1 cellular context compared by ENCODE assay signal in genomic region chr11:110093407-110094297, GRCh38.
TF ChIP-seq lines count a peak whose summit lies in the region.

No MANE protein-coding gene starts in this region.

TF ChIP-seq in HepG2, 621 proteins besides CTCF, POLR2A, EP300 and RAD21 (continued from another document and continues in another):
- TF ChIP-seq, protein P1, sequence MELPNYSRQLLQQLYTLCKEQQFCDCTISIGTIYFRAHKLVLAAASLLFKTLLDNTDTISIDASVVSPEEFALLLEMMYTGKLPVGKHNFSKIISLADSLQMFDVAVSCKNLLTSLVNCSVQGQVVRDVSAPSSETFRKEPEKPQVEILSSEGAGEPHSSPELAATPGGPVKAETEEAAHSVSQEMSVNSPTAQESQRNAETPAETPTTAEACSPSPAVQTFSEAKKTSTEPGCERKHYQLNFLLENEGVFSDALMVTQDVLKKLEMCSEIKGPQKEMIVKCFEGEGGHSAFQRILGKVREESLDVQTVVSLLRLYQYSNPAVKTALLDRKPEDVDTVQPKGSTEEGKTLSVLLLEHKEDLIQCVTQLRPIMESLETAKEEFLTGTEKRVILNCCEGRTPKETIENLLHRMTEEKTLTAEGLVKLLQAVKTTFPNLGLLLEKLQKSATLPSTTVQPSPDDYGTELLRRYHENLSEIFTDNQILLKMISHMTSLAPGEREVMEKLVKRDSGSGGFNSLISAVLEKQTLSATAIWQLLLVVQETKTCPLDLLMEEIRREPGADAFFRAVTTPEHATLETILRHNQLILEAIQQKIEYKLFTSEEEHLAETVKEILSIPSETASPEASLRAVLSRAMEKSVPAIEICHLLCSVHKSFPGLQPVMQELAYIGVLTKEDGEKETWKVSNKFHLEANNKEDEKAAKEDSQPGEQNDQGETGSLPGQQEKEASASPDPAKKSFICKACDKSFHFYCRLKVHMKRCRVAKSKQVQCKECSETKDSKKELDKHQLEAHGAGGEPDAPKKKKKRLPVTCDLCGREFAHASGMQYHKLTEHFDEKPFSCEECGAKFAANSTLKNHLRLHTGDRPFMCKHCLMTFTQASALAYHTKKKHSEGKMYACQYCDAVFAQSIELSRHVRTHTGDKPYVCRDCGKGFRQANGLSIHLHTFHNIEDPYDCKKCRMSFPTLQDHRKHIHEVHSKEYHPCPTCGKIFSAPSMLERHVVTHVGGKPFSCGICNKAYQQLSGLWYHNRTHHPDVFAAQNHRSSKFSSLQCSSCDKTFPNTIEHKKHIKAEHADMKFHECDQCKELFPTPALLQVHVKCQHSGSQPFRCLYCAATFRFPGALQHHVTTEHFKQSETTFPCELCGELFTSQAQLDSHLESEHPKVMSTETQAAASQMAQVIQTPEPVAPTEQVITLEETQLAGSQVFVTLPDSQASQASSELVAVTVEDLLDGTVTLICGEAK (IDR thresholded peaks at IDR 0.05) = no peak
- TF ChIP-seq, protein P1 (CRISPR knock-in tag; IDR thresholded peaks at IDR 0.05) = no peak; the same call in 1 of the 2 replicates
- no peak for TF ChIP-seq NR2C2 (CRISPR knock-in tag; IDR thresholded peaks at IDR 0.05; ENCODE audit: borderline replicate concordance)
- no peak for TF ChIP-seq USF2 (IDR thresholded peaks at IDR 0.05; ENCODE audit: low read depth, low read length)
- no peak for TF ChIP-seq USF2 (CRISPR knock-in tag; IDR thresholded peaks at IDR 0.05; ENCODE audit: borderline replicate concordance)
- no peak for TF ChIP-seq ZNF749 (CRISPR knock-in tag; IDR thresholded peaks at IDR 0.05; ENCODE audit: borderline replicate concordance)
- TF ChIP-seq ZNF776 (CRISPR knock-in tag; IDR thresholded peaks at IDR 0.05) = no peak
- TF ChIP-seq ZNF878 (CRISPR knock-in tag; IDR thresholded peaks at IDR 0.05) = no peak
- no peak for TF ChIP-seq HOXD1 (CRISPR knock-in tag; IDR thresholded peaks at IDR 0.05)
- TF ChIP-seq ZNF276 (CRISPR knock-in tag; IDR thresholded peaks at IDR 0.05; ENCODE audit: low read depth) = no peak
- no peak for TF ChIP-seq ISX (CRISPR knock-in tag; conservative IDR thresholded peaks at IDR 0.05)
- no peak for TF ChIP-seq ZNF335 (CRISPR knock-in tag; IDR thresholded peaks at IDR 0.05)
- 0 out of 2 replicates have a peak, but pooled peaks have one; percentile 35 for TF ChIP-seq BRD4 (CRISPR knock-in tag; IDR thresholded peaks at IDR 0.05)
- TF ChIP-seq, protein P2, sequence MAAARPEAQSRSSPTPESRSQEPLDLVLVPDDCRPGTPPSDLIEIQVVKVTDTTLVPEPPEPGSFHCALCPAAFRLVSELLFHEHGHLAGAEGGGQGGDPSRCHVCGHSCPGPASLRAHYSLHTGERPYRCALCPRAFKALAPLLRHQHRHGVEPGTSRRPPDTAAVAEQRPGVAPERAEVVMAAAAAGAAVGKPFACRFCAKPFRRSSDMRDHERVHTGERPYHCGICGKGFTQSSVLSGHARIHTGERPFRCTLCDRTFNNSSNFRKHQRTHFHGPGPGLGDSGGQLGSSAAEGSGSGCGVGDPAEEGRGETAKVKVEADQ (CRISPR knock-in tag; IDR thresholded peaks at IDR 0.05; ENCODE audit: borderline replicate concordance) = no peak
- TF ChIP-seq, protein P3, sequence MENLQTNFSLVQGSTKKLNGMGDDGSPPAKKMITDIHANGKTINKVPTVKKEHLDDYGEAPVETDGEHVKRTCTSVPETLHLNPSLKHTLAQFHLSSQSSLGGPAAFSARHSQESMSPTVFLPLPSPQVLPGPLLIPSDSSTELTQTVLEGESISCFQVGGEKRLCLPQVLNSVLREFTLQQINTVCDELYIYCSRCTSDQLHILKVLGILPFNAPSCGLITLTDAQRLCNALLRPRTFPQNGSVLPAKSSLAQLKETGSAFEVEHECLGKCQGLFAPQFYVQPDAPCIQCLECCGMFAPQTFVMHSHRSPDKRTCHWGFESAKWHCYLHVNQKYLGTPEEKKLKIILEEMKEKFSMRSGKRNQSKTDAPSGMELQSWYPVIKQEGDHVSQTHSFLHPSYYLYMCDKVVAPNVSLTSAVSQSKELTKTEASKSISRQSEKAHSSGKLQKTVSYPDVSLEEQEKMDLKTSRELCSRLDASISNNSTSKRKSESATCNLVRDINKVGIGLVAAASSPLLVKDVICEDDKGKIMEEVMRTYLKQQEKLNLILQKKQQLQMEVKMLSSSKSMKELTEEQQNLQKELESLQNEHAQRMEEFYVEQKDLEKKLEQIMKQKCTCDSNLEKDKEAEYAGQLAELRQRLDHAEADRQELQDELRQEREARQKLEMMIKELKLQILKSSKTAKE (CRISPR knock-in tag; IDR thresholded peaks at IDR 0.05; ENCODE audit: borderline replicate concordance) = no peak
- TF ChIP-seq MZF1 (CRISPR knock-in tag; IDR thresholded peaks at IDR 0.05; ENCODE audit: borderline replicate concordance) = no peak
- TF ChIP-seq SAP130 (CRISPR knock-in tag; IDR thresholded peaks at IDR 0.05; ENCODE audit: low read depth) = peak; percentile 28; the same call in 1 of the 2 replicates
- no peak for TF ChIP-seq ZNF205 (CRISPR knock-in tag; IDR thresholded peaks at IDR 0.05)
- TF ChIP-seq SNRNP70 (IDR thresholded peaks at IDR 0.05; ENCODE audit: low read depth, low read length) = no peak
- TF ChIP-seq, protein P4, sequence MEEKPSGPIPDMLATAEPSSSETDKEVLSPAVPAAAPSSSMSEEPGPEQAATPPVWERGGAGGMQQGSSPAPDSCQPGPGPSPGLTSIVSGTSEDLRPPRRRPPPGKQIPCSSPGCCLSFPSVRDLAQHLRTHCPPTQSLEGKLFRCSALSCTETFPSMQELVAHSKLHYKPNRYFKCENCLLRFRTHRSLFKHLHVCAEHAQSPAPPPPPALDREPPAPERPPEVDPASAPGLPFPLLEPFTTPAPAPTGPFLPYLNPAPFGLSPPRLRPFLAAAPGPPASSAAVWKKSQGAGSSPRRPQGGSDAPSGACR (CRISPR knock-in tag; IDR thresholded peaks at IDR 0.05) = no peak
- peak; percentile 92 for TF ChIP-seq PHF8 (CRISPR knock-in tag; IDR thresholded peaks at IDR 0.05)
- no peak for TF ChIP-seq ZNF775 (CRISPR knock-in tag; IDR thresholded peaks at IDR 0.05; ENCODE audit: borderline replicate concordance)
- no peak for TF ChIP-seq FOXA3 (CRISPR knock-in tag; IDR thresholded peaks at IDR 0.05)
- no peak for TF ChIP-seq KLF11 (CRISPR knock-in tag; IDR thresholded peaks at IDR 0.05)
- TF ChIP-seq KDM5B (CRISPR knock-in tag; IDR thresholded peaks at IDR 0.05; ENCODE audit: borderline replicate concordance) = no peak; the same call in 1 of the 2 replicates
- TF ChIP-seq, protein P5, sequence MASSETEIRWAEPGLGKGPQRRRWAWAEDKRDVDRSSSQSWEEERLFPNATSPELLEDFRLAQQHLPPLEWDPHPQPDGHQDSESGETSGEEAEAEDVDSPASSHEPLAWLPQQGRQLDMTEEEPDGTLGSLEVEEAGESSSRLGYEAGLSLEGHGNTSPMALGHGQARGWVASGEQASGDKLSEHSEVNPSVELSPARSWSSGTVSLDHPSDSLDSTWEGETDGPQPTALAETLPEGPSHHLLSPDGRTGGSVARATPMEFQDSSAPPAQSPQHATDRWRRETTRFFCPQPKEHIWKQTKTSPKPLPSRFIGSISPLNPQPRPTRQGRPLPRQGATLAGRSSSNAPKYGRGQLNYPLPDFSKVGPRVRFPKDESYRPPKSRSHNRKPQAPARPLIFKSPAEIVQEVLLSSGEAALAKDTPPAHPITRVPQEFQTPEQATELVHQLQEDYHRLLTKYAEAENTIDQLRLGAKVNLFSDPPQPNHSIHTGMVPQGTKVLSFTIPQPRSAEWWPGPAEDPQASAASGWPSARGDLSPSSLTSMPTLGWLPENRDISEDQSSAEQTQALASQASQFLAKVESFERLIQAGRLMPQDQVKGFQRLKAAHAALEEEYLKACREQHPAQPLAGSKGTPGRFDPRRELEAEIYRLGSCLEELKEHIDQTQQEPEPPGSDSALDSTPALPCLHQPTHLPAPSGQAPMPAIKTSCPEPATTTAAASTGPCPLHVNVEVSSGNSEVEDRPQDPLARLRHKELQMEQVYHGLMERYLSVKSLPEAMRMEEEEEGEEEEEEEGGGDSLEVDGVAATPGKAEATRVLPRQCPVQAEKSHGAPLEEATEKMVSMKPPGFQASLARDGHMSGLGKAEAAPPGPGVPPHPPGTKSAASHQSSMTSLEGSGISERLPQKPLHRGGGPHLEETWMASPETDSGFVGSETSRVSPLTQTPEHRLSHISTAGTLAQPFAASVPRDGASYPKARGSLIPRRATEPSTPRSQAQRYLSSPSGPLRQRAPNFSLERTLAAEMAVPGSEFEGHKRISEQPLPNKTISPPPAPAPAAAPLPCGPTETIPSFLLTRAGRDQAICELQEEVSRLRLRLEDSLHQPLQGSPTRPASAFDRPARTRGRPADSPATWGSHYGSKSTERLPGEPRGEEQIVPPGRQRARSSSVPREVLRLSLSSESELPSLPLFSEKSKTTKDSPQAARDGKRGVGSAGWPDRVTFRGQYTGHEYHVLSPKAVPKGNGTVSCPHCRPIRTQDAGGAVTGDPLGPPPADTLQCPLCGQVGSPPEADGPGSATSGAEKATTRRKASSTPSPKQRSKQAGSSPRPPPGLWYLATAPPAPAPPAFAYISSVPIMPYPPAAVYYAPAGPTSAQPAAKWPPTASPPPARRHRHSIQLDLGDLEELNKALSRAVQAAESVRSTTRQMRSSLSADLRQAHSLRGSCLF (CRISPR knock-in tag; IDR thresholded peaks at IDR 0.05; ENCODE audit: borderline replicate concordance) = no peak
- TF ChIP-seq, protein P6, sequence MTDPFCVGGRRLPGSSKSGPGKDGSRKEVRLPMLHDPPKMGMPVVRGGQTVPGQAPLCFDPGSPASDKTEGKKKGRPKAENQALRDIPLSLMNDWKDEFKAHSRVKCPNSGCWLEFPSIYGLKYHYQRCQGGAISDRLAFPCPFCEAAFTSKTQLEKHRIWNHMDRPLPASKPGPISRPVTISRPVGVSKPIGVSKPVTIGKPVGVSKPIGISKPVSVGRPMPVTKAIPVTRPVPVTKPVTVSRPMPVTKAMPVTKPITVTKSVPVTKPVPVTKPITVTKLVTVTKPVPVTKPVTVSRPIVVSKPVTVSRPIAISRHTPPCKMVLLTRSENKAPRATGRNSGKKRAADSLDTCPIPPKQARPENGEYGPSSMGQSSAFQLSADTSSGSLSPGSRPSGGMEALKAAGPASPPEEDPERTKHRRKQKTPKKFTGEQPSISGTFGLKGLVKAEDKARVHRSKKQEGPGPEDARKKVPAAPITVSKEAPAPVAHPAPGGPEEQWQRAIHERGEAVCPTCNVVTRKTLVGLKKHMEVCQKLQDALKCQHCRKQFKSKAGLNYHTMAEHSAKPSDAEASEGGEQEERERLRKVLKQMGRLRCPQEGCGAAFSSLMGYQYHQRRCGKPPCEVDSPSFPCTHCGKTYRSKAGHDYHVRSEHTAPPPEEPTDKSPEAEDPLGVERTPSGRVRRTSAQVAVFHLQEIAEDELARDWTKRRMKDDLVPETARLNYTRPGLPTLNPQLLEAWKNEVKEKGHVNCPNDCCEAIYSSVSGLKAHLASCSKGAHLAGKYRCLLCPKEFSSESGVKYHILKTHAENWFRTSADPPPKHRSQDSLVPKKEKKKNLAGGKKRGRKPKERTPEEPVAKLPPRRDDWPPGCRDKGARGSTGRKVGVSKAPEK (CRISPR knock-in tag; IDR thresholded peaks at IDR 0.05; ENCODE audit: borderline replicate concordance) = no peak
- TF ChIP-seq FOSL1 (CRISPR knock-in tag; IDR thresholded peaks at IDR 0.05; ENCODE audit: borderline replicate concordance) = no peak
